2 cellular contexts compared by ENCODE assay signal in the genomic region with DNA sequence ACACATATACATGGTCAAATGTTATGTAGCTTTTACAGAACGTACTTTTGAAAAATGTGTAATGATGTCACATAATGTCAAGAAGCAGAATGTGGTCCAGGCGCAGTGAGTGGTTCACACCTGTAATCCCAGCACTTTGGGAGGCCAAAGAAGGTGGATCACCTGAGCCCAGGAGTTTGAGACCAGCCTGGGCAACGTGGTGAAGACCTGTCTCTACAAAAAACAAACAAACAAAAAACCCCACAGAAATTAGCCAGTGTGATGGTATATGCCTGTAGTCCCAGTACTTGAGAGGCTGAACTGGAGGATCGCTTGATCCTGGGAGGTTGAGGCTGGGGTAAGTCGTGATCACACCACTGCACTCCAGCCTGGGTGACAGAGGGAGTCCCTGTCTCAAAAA.
TF ChIP-seq lines count a peak whose summit lies in the region.

No MANE protein-coding gene starts in this region.

TF ChIP-seq in HEK293, 187 proteins besides CTCF, POLR2A, EP300 and RAD21:
- TF ChIP-seq, protein P1, sequence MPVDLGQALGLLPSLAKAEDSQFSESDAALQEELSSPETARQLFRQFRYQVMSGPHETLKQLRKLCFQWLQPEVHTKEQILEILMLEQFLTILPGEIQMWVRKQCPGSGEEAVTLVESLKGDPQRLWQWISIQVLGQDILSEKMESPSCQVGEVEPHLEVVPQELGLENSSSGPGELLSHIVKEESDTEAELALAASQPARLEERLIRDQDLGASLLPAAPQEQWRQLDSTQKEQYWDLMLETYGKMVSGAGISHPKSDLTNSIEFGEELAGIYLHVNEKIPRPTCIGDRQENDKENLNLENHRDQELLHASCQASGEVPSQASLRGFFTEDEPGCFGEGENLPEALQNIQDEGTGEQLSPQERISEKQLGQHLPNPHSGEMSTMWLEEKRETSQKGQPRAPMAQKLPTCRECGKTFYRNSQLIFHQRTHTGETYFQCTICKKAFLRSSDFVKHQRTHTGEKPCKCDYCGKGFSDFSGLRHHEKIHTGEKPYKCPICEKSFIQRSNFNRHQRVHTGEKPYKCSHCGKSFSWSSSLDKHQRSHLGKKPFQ (tag by site-specific recombination; IDR thresholded peaks at IDR 0.05): peak; percentile 97
- TF ChIP-seq ZNF341 (tag by site-specific recombination; IDR thresholded peaks at IDR 0.05; ENCODE audit: low read depth): no peak
- TF ChIP-seq, protein P2, sequence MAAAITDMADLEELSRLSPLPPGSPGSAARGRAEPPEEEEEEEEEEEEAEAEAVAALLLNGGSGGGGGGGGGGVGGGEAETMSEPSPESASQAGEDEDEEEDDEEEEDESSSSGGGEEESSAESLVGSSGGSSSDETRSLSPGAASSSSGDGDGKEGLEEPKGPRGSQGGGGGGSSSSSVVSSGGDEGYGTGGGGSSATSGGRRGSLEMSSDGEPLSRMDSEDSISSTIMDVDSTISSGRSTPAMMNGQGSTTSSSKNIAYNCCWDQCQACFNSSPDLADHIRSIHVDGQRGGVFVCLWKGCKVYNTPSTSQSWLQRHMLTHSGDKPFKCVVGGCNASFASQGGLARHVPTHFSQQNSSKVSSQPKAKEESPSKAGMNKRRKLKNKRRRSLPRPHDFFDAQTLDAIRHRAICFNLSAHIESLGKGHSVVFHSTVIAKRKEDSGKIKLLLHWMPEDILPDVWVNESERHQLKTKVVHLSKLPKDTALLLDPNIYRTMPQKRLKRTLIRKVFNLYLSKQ (tag by site-specific recombination; IDR thresholded peaks at IDR 0.05; ENCODE audit: borderline replicate concordance): no peak
- no peak for TF ChIP-seq IKZF3 (tag by site-specific recombination; IDR thresholded peaks at IDR 0.05)
- TF ChIP-seq, protein P3, sequence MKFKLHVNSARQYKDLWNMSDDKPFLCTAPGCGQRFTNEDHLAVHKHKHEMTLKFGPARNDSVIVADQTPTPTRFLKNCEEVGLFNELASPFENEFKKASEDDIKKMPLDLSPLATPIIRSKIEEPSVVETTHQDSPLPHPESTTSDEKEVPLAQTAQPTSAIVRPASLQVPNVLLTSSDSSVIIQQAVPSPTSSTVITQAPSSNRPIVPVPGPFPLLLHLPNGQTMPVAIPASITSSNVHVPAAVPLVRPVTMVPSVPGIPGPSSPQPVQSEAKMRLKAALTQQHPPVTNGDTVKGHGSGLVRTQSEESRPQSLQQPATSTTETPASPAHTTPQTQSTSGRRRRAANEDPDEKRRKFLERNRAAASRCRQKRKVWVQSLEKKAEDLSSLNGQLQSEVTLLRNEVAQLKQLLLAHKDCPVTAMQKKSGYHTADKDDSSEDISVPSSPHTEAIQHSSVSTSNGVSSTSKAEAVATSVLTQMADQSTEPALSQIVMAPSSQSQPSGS (tag by site-specific recombination; IDR thresholded peaks at IDR 0.05; ENCODE audit: low read depth): peak; percentile 72
- no peak for TF ChIP-seq ZFP69B (tag by site-specific recombination; IDR thresholded peaks at IDR 0.05)
- TF ChIP-seq, protein P4, sequence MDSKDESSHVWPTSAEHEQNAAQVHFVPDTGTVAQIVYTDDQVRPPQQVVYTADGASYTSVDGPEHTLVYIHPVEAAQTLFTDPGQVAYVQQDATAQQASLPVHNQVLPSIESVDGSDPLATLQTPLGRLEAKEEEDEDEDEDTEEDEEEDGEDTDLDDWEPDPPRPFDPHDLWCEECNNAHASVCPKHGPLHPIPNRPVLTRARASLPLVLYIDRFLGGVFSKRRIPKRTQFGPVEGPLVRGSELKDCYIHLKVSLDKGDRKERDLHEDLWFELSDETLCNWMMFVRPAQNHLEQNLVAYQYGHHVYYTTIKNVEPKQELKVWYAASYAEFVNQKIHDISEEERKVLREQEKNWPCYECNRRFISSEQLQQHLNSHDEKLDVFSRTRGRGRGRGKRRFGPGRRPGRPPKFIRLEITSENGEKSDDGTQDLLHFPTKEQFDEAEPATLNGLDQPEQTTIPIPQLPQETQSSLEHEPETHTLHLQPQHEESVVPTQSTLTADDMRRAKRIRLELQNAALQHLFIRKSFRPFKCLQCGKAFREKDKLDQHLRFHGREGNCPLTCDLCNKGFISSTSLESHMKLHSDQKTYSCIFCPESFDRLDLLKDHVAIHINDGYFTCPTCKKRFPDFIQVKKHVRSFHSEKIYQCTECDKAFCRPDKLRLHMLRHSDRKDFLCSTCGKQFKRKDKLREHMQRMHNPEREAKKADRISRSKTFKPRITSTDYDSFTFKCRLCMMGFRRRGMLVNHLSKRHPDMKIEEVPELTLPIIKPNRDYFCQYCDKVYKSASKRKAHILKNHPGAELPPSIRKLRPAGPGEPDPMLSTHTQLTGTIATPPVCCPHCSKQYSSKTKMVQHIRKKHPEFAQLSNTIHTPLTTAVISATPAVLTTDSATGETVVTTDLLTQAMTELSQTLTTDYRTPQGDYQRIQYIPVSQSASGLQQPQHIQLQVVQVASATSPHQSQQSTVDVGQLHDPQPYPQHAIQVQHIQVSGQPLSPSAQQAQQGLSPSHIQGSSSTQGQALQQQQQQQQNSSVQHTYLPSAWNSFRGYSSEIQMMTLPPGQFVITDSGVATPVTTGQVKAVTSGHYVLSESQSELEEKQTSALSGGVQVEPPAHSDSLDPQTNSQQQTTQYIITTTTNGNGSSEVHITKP (tag by site-specific recombination; IDR thresholded peaks at IDR 0.05): peak; percentile 42

TF ChIP-seq in WTC11, 78 proteins besides CTCF, POLR2A, EP300 and RAD21:
- TF ChIP-seq, protein P5, sequence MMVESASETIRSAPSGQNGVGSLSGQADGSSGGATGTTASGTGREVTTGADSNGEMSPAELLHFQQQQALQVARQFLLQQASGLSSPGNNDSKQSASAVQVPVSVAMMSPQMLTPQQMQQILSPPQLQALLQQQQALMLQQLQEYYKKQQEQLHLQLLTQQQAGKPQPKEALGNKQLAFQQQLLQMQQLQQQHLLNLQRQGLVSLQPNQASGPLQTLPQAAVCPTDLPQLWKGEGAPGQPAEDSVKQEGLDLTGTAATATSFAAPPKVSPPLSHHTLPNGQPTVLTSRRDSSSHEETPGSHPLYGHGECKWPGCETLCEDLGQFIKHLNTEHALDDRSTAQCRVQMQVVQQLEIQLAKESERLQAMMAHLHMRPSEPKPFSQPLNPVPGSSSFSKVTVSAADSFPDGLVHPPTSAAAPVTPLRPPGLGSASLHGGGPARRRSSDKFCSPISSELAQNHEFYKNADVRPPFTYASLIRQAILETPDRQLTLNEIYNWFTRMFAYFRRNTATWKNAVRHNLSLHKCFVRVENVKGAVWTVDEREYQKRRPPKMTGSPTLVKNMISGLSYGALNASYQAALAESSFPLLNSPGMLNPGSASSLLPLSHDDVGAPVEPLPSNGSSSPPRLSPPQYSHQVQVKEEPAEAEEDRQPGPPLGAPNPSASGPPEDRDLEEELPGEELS (CRISPR knock-in tag; IDR thresholded peaks at IDR 0.05): no peak
- TF ChIP-seq SOX15 (CRISPR knock-in tag; IDR thresholded peaks at IDR 0.05) (no peak), GABPB1 (CRISPR knock-in tag; IDR thresholded peaks at IDR 0.05) (no peak), ZNF232 (CRISPR knock-in tag; IDR thresholded peaks at IDR 0.05) (no peak), ATF1 (CRISPR knock-in tag; IDR thresholded peaks at IDR 0.05) (no peak), ETV6 (CRISPR knock-in tag; IDR thresholded peaks at IDR 0.05) (no peak), TEAD4 (CRISPR knock-in tag; IDR thresholded peaks at IDR 0.05) (no peak), KAT7 (CRISPR knock-in tag; IDR thresholded peaks at IDR 0.05; ENCODE audit: borderline replicate concordance) (no peak), TEAD1 (CRISPR knock-in tag; IDR thresholded peaks at IDR 0.05) (no peak), SP1 (CRISPR knock-in tag; conservative IDR thresholded peaks at IDR 0.05) (no peak), FOXP1 (CRISPR knock-in tag; IDR thresholded peaks at IDR 0.05; ENCODE audit: borderline replicate concordance) (no peak), FOXJ3 (CRISPR knock-in tag; IDR thresholded peaks at IDR 0.05; ENCODE audit: borderline replicate concordance) (no peak)
- TF ChIP-seq, protein P6, sequence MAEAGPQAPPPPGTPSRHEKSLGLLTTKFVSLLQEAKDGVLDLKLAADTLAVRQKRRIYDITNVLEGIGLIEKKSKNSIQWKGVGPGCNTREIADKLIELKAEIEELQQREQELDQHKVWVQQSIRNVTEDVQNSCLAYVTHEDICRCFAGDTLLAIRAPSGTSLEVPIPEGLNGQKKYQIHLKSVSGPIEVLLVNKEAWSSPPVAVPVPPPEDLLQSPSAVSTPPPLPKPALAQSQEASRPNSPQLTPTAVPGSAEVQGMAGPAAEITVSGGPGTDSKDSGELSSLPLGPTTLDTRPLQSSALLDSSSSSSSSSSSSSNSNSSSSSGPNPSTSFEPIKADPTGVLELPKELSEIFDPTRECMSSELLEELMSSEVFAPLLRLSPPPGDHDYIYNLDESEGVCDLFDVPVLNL (CRISPR knock-in tag; IDR thresholded peaks at IDR 0.05; ENCODE audit: borderline replicate concordance, low read depth): no peak
- TF ChIP-seq, protein P7, sequence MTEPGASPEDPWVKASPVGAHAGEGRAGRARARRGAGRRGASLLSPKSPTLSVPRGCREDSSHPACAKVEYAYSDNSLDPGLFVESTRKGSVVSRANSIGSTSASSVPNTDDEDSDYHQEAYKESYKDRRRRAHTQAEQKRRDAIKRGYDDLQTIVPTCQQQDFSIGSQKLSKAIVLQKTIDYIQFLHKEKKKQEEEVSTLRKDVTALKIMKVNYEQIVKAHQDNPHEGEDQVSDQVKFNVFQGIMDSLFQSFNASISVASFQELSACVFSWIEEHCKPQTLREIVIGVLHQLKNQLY (CRISPR knock-in tag; IDR thresholded peaks at IDR 0.05): no peak
- TF ChIP-seq, protein P8, sequence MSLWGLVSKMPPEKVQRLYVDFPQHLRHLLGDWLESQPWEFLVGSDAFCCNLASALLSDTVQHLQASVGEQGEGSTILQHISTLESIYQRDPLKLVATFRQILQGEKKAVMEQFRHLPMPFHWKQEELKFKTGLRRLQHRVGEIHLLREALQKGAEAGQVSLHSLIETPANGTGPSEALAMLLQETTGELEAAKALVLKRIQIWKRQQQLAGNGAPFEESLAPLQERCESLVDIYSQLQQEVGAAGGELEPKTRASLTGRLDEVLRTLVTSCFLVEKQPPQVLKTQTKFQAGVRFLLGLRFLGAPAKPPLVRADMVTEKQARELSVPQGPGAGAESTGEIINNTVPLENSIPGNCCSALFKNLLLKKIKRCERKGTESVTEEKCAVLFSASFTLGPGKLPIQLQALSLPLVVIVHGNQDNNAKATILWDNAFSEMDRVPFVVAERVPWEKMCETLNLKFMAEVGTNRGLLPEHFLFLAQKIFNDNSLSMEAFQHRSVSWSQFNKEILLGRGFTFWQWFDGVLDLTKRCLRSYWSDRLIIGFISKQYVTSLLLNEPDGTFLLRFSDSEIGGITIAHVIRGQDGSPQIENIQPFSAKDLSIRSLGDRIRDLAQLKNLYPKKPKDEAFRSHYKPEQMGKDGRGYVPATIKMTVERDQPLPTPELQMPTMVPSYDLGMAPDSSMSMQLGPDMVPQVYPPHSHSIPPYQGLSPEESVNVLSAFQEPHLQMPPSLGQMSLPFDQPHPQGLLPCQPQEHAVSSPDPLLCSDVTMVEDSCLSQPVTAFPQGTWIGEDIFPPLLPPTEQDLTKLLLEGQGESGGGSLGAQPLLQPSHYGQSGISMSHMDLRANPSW (CRISPR knock-in tag; conservative IDR thresholded peaks at IDR 0.05; ENCODE audit: low read depth): no peak
- TF ChIP-seq, protein P3 (CRISPR knock-in tag; IDR thresholded peaks at IDR 0.05; ENCODE audit: borderline replicate concordance, low read depth): no peak
